ENCODE assay signal across 17 cellular contexts in genomic region chr6:141990840-141991239, GRCh38.
"Had no signal": no experiment of that assay in that cellular context is flagged by ENCODE, and none has a peak within 500 bp of the region (broad histone marks: within the 10 kb centered on the region; RNA-seq: fewer than 3 reads in every experiment).

No MANE protein-coding gene starts in this region.

- H3K79me2 ChIP-seq: parathyroid adenoma had no signal

- DNase-seq: cortex of kidney; foreskin fibroblast; kidney; natural killer cell; stimulated activated naive B cell treated with anti-CD40 and anti-IgM and Interleukin-4, amounts not matched to agents 10 μg/mL and 1 μg/mL and 100 μg/mL, for 72 hours; upper lobe of left lung had no signal

- FAIRE-seq: kidney, urothelium cell line had no signal

- H3K36me3 ChIP-seq: gastroesophageal sphincter, neutrophil, prostate gland, right atrium auricular region, thoracic aorta, tibial nerve, upper lobe of left lung had no signal

- H3K9ac ChIP-seq: parathyroid adenoma had no signal

- H3K4me1 ChIP-seq: gastroesophageal sphincter, parathyroid adenoma, prostate gland, right atrium auricular region, tibial nerve, upper lobe of left lung had no signal

- H2AFZ ChIP-seq: parathyroid adenoma had no signal

- ATAC-seq: gastroesophageal sphincter; left lobe of liver; natural killer cell; sciatic nerve; stimulated activated naive B cell treated with anti-CD40 and anti-IgM and Interleukin-4, amounts not matched to agents 10 μg/mL and 1 μg/mL and 100 μg/mL, for 72 hours had no signal

- H3K9me3 ChIP-seq: neutrophil, prostate gland had no signal

- H3K27me3 ChIP-seq: neutrophil, right atrium auricular region, tibial nerve, upper lobe of left lung had no signal

- H3K27ac ChIP-seq: gastroesophageal sphincter, neutrophil, parathyroid adenoma, prostate gland, right atrium auricular region, thoracic aorta, tibial nerve, upper lobe of left lung had no signal

- H3K4me3 ChIP-seq: gastroesophageal sphincter, lung, prostate gland, right atrium auricular region, thoracic aorta, tibial nerve, upper lobe of left lung had no signal
